15 cellular contexts compared by ENCODE assay signal in genomic region chr14:97726661-97727060, GRCh38.
"Had no signal": no experiment of that assay in that cellular context is flagged by ENCODE, and none has a peak within 500 bp of the region (broad histone marks: within the 10 kb centered on the region; RNA-seq: fewer than 3 reads in every experiment).

No MANE protein-coding gene starts in this region.

- ATAC-seq: esophagus mucosa, left colon, right cardiac atrium, SK-N-SH treated with all-trans-retinoic acid at 6 μM for 48 hours had no signal

- H3K4me3 ChIP-seq: lung had no signal

- H3K36me3 ChIP-seq: WERI-Rb-1 had no signal

- H3K27ac ChIP-seq: WERI-Rb-1 had no signal

- DNase-seq: activated CD4-positive, alpha-beta T cell treated with anti-CD3 and anti-CD28 coated beads for 4 hours; activated gamma-delta T cell treated with Interleukin-2 at 50 U/mL for 16 hours; glutamatergic neuron; left colon; midbrain; nucleus accumbens; right cardiac atrium; Right ventricle myocardium superior; small intestine; substantia nigra; trophoblast cell; WERI-Rb-1 had no signal
